In genomic region chr1:232922475-232922874, GRCh38 we compare ENCODE assay signal across 19 cellular contexts. TPM values are rescaled to one million over a fixed set of nuclear protein-coding genes. Genes with fewer than 3 reads are reported as not detected.
DNase-seq lines count a peak whose midpoint lies in the region; ATAC-seq and TF ChIP-seq lines count a peak whose summit lies in the region.
"Had no signal": no experiment of that assay in that cellular context is flagged by ENCODE, and none has a peak within 500 bp of the region (broad histone marks: within the 10 kb centered on the region; RNA-seq: fewer than 3 reads in every experiment).

No MANE protein-coding gene starts in this region.

- H3K23ac ChIP-seq in mesenchymal stem cell (ENCODE audit: low read length in 2 of 2): no peak overlapping the region

- no peaks in the 10 kb centered on the region for H3K9me3 ChIP-seq in mesenchymal stem cell (ENCODE audit: control insufficient read depth, low read length)
- no peaks in the 10 kb centered on the region for H3K9me3 ChIP-seq in endodermal cell (ENCODE audit: control insufficient read depth, low read length)

- no peak overlapping the region for H4K91ac ChIP-seq in mesenchymal stem cell (ENCODE audit: low read length)

- H3K4me3 ChIP-seq in cardiac fibroblast (replicated peaks in 1 of 2; ENCODE audit: low read depth in 2 of 2, low read length in 2 of 2): no peak overlapping the region
- H3K4me3 ChIP-seq in mesenchymal stem cell (ENCODE audit: insufficient read depth in 1 of 2, low read depth in 1 of 2, low read length in 2 of 2): no peak overlapping the region
- no peak overlapping the region for H3K4me3 ChIP-seq in endodermal cell (ENCODE audit: low read length)
- H3K4me3 ChIP-seq: coronary artery had no signal

- H2AK5ac ChIP-seq in mesenchymal stem cell (ENCODE audit: low read length, severe bottlenecking): no peak overlapping the region

- WGBS in mesenchymal stem cell: 53% methylated on average over 2 of the region's 2 CpGs
- 90 to 100% methylated on average over 2 of the region's 2 CpGs for WGBS in endodermal cell (ENCODE audit: insufficient coverage in 1 of 2, insufficient read length in 1 of 2), 2 experiments

- H3K4me1 ChIP-seq in mesenchymal stem cell (ENCODE audit: control insufficient read depth, insufficient read depth, low read depth, low read length) (peaks cover 2% of the 10 kb centered on the region), endodermal cell (ENCODE audit: control insufficient read depth, insufficient read depth, low read length) (no peaks in the 10 kb centered on the region)

- no peak for ATAC-seq in HG02870 (IDR thresholded peaks at IDR 0.05; ENCODE audit: unreplicated experiment)
- ATAC-seq: Right ventricle myocardium inferior had no signal

- peaks cover 6% of the 10 kb centered on the region for H3K9me3 Mint-ChIP-seq in endodermal cell
- peaks cover 7% of the 10 kb centered on the region for H3K9me3 Mint-ChIP-seq in MCF 10A (ENCODE audit: unreplicated experiment)
- peaks cover 26% of the 10 kb centered on the region for H3K9me3 Mint-ChIP-seq in activated CD4-positive, alpha-beta T cell treated with anti-CD3 and anti-CD28 coated beads, Interleukin-2, amount 10 ng/mL, durations not matched to agents 24 days and 14 days
- H3K9me3 Mint-ChIP-seq: memory B cell had no signal

- no peaks in the 10 kb centered on the region for H3K27me3 ChIP-seq in mesenchymal stem cell (ENCODE audit: control insufficient read depth in 1 of 2, insufficient read depth in 1 of 2, low read length in 2 of 2)
- H3K27me3 ChIP-seq in endodermal cell (ENCODE audit: control insufficient read depth, insufficient read depth, low read length, poor library complexity, severe bottlenecking): no peaks in the 10 kb centered on the region

- H4K8ac ChIP-seq in mesenchymal stem cell (ENCODE audit: low read length): no peak overlapping the region

- POLR2A ChIA-PET in MCF 10A (lab: Yijun Ruan, JAX): interaction anchor here (1.3 kb wide), 1 partner anchor 12 kb away, joined by 3 read pairs; no protein-coding TSS in a partner anchor

- BruUV-seq in MCF 10A (replicated peaks; lab: Mats Ljungman, UMichigan): no TSS peak

- H3K4ac ChIP-seq in mesenchymal stem cell (ENCODE audit: low read depth in 1 of 2, low read length in 2 of 2): no peak overlapping the region

- H2BK15ac ChIP-seq in mesenchymal stem cell (ENCODE audit: low read depth, poor library complexity, severe bottlenecking): no peak overlapping the region

- DNase-seq in DMS79 (lab: John Stamatoyannopoulos, UW): peak; percentile 23
- peak; percentile 26 for DNase-seq in LHCN-M2 (ENCODE audit: low read depth)
- peak; percentile 10 to 34 for DNase-seq in cardiac fibroblast (ENCODE audit: low read depth in 2 of 2)
- peak; percentile 60 for DNase-seq in mesenchymal stem cell
- no peak for DNase-seq in endodermal cell
- no peak for DNase-seq in MCF 10A (ENCODE audit: unreplicated experiment)
- no peak for DNase-seq in activated CD4-positive, alpha-beta T cell treated with anti-CD3 and anti-CD28 coated beads, Interleukin-2, amount 10 ng/mL, durations not matched to agents 24 days and 14 days
- DNase-seq: amniotic stem cell; C1 segment of cervical spinal cord; DMS53; NCI-H187; retina; stimulated activated naive CD4-positive, alpha-beta T cell treated with Interleukin-2 at 50 U/mL for 16 hours; trophoblast cell; WERI-Rb-1 had no signal

- H2BK5ac ChIP-seq in mesenchymal stem cell (ENCODE audit: low read depth, low read length, poor library complexity, severe bottlenecking): no peak overlapping the region

- TF ChIP-seq CTCF in cardiac fibroblast (IDR thresholded peaks at IDR 0.05; ENCODE audit: low read depth, low read length): no peak
- no peak for TF ChIP-seq CTCF in endodermal cell (conservative IDR thresholded peaks at IDR 0.05)
- no peak for TF ChIP-seq CTCF in MCF 10A (IDR thresholded peaks at IDR 0.05; ENCODE audit: unreplicated experiment)

- no peak overlapping the region for H3K27ac Mint-ChIP-seq in endodermal cell
- no peak overlapping the region for H3K27ac Mint-ChIP-seq in MCF 10A (ENCODE audit: low read depth, unreplicated experiment)
- no peak overlapping the region for H3K27ac Mint-ChIP-seq in activated CD4-positive, alpha-beta T cell treated with anti-CD3 and anti-CD28 coated beads, Interleukin-2, amount 10 ng/mL, durations not matched to agents 24 days and 14 days
- H3K27ac Mint-ChIP-seq: memory B cell had no signal

- no peak overlapping the region for H2AFZ ChIP-seq in mesenchymal stem cell (ENCODE audit: low read depth, low read length)

- H3K36me3 ChIP-seq in mesenchymal stem cell (ENCODE audit: control insufficient read depth in 1 of 2, insufficient read depth in 2 of 2, low read depth in 1 of 2, low read length in 2 of 2) (no peaks in the 10 kb centered on the region), endodermal cell (ENCODE audit: control insufficient read depth, insufficient read depth, low read length) (no peaks in the 10 kb centered on the region)
- H3K36me3 ChIP-seq: WERI-Rb-1 had no signal

- CTCF ChIA-PET in MCF 10A (lab: Yijun Ruan, JAX): interaction anchor here (1.5 to 1.6 kb wide), 2 partner anchors 11 to 24 kb away, joined by 3 to 4 read pairs; no protein-coding TSS in a partner anchor

- peaks cover 7% of the 10 kb centered on the region for H3K4me1 Mint-ChIP-seq in endodermal cell
- no peaks in the 10 kb centered on the region for H3K4me1 Mint-ChIP-seq in MCF 10A (ENCODE audit: insufficient read depth, unreplicated experiment)
- H3K4me1 Mint-ChIP-seq in activated CD4-positive, alpha-beta T cell treated with anti-CD3 and anti-CD28 coated beads, Interleukin-2, amount 10 ng/mL, durations not matched to agents 24 days and 14 days: peaks cover 28% of the 10 kb centered on the region
- H3K4me1 Mint-ChIP-seq: memory B cell had no signal

- intact Hi-C loops in MCF 10A (cut with micrococcal nuclease): no loop called here
- intact Hi-C loops in activated CD4-positive, alpha-beta T cell treated with anti-CD3 and anti-CD28 coated beads, Interleukin-2, amount 10 ng/mL, durations not matched to agents 24 days and 14 days (cut with micrococcal nuclease): loop anchor here (10.0 kb wide), 1 partner anchor 118 kb away; the partner anchor contains the start of gene MAP10

- no peak overlapping the region for H2BK120ac ChIP-seq in mesenchymal stem cell (ENCODE audit: low read depth, low read length)

- no peaks in the 10 kb centered on the region for H3K36me3 Mint-ChIP-seq in endodermal cell (ENCODE audit: low read depth)
- peaks cover 4% of the 10 kb centered on the region for H3K36me3 Mint-ChIP-seq in MCF 10A (ENCODE audit: insufficient read depth, unreplicated experiment)
- no peaks in the 10 kb centered on the region for H3K36me3 Mint-ChIP-seq in activated CD4-positive, alpha-beta T cell treated with anti-CD3 and anti-CD28 coated beads, Interleukin-2, amount 10 ng/mL, durations not matched to agents 24 days and 14 days (ENCODE audit: low read depth)
- H3K36me3 Mint-ChIP-seq: memory B cell had no signal

- H3K4me3 Mint-ChIP-seq in endodermal cell (no peak overlapping the region), MCF 10A (ENCODE audit: unreplicated experiment) (no peak overlapping the region)
- H3K4me3 Mint-ChIP-seq in activated CD4-positive, alpha-beta T cell treated with anti-CD3 and anti-CD28 coated beads, Interleukin-2, amount 10 ng/mL, durations not matched to agents 24 days and 14 days: no peak overlapping the region
- H3K4me3 Mint-ChIP-seq: memory B cell had no signal

- no peaks in the 10 kb centered on the region for H3K79me1 ChIP-seq in mesenchymal stem cell (replicated peaks; ENCODE audit: low read length, poor library complexity, severe bottlenecking)

- no peak overlapping the region for H3K27ac ChIP-seq in mesenchymal stem cell (ENCODE audit: low read length, poor library complexity, severe bottlenecking)
- H3K27ac ChIP-seq in endodermal cell (ENCODE audit: low read depth, low read length): no peak overlapping the region
- H3K27ac ChIP-seq: coronary artery, WERI-Rb-1 had no signal

- peaks cover 3% of the 10 kb centered on the region for H3K27me3 Mint-ChIP-seq in endodermal cell (ENCODE audit: insufficient read depth)
- no peaks in the 10 kb centered on the region for H3K27me3 Mint-ChIP-seq in MCF 10A (ENCODE audit: insufficient read depth, unreplicated experiment)
- no peaks in the 10 kb centered on the region for H3K27me3 Mint-ChIP-seq in activated CD4-positive, alpha-beta T cell treated with anti-CD3 and anti-CD28 coated beads, Interleukin-2, amount 10 ng/mL, durations not matched to agents 24 days and 14 days

- H3K18ac ChIP-seq in mesenchymal stem cell (ENCODE audit: low read depth in 1 of 2, low read length in 2 of 2): no peak overlapping the region

- H3K9ac ChIP-seq in mesenchymal stem cell (ENCODE audit: low read length) (peak overlapping the region; percentile 37), endodermal cell (ENCODE audit: extremely low read depth, low read length, poor library complexity, severe bottlenecking) (no peak overlapping the region)

- no peak overlapping the region for H2BK12ac ChIP-seq in mesenchymal stem cell (ENCODE audit: low read length in 2 of 2)

- H3K14ac ChIP-seq in mesenchymal stem cell (ENCODE audit: low read length in 2 of 2): no peak overlapping the region

- no peak overlapping the region for H3K4me2 ChIP-seq in mesenchymal stem cell (ENCODE audit: low read length, poor library complexity, severe bottlenecking)

RNA-seq across cellular contexts. Expression of gene NTPCR, which starts 27.9 kb away (rescaled TPM):
- total RNA-seq in LHCN-M2 (2014; rRNA removed) (35.5 and 38.1 TPM in 2 replicates), endodermal cell (10 to 100 TPM; 30.9 to 43.3 TPM), MCF 10A (2022) (116 and 129 TPM in 2 replicates)
- 56.6 TPM for polyA plus RNA-seq in LHCN-M2 (2012)
- polyA plus RNA-seq in mesenchymal stem cell (2013, experiment 1 of 2): 33.9 TPM
- 34.1 TPM for polyA plus RNA-seq in mesenchymal stem cell (2013, experiment 2 of 2)
- polyA plus RNA-seq in endodermal cell (2013, experiment 1 of 2): 95.2 TPM
- 86.8 TPM for polyA plus RNA-seq in endodermal cell (2013, experiment 2 of 2)
- 30.0 and 30.5 TPM in 2 replicates for total RNA-seq in activated CD4-positive, alpha-beta T cell treated with anti-CD3 and anti-CD28 coated beads, Interleukin-2, amount 10 ng/mL, durations not matched to agents 24 days and 14 days

Comparison
In these comparisons a context has a peak if more than half of its experiments do, and no peak if none do; other contexts are left out.
1. DNase-seq: peak in DMS79 (single experiment), LHCN-M2 (single experiment), cardiac fibroblast (2 of 2) and mesenchymal stem cell (single experiment); none in endodermal cell (single experiment), MCF 10A (single experiment) and activated CD4-positive, alpha-beta T cell treated with anti-CD3 and anti-CD28 coated beads, Interleukin-2, amount 10 ng/mL, durations not matched to agents 24 days and 14 days (single experiment).